Comparison of ENCODE assay signal across 17 cellular contexts in genomic region chr4:168854216-168854921, GRCh38.
A peak's percentile ranks its signal among the peaks of the same experiment; 100 is the strongest.
DNase-seq lines count a peak whose midpoint lies in the region; ATAC-seq and TF ChIP-seq lines count a peak whose summit lies in the region.
"Had no signal": no experiment of that assay in that cellular context is flagged by ENCODE, and none has a peak within 500 bp of the region (broad histone marks: within the 10 kb centered on the region; RNA-seq: fewer than 3 reads in every experiment).

No MANE protein-coding gene starts in this region.

- peaks cover 30% of the 10 kb centered on the region for H4K20me1 ChIP-seq in osteoblast (ENCODE audit: insufficient read depth, low read length)
- H4K20me1 ChIP-seq: BLaER1 treated with 17β-estradiol and CSF1 and Interleukin-3, amounts not matched to agents 10 nM and 100 nM had no signal

- H3K36me3 ChIP-seq in osteoblast (ENCODE audit: insufficient read depth, low read length) (peaks cover 61% of the 10 kb centered on the region), upper lobe of left lung (no peaks in the 10 kb centered on the region)
- H3K36me3 ChIP-seq: neutrophil had no signal

- no peak for TF ChIP-seq CTCF in RWPE1 (conservative IDR thresholded peaks at IDR 0.05; ENCODE audit: low read depth)
- TF ChIP-seq CTCF in fibroblast of the aortic adventitia (IDR thresholded peaks at IDR 0.05; ENCODE audit: insufficient read depth, low read length): no peak
- TF ChIP-seq CTCF in osteoblast (IDR thresholded peaks at IDR 0.05; ENCODE audit: extremely low read depth, low read depth, low read length): no peak
- TF ChIP-seq CTCF in upper lobe of left lung (IDR thresholded peaks at IDR 0.05): no peak

- H3K9me3 Mint-ChIP-seq in activated CD4-positive, alpha-beta memory T cell treated with anti-CD3 and anti-CD28 coated beads, Interleukin-2, amount 10 ng/mL, durations not matched to agents 7 days and 5 days: peaks cover 4% of the 10 kb centered on the region
- H3K9me3 Mint-ChIP-seq: activated naive CD8-positive, alpha-beta T cell treated with anti-CD3 and anti-CD28 coated beads, Interleukin-2, amount 50 U/mL, for 24 hours had no signal

- H3K4me2 ChIP-seq in osteoblast (ENCODE audit: insufficient read depth, low read length): no peak overlapping the region

- 70 to 82% methylated on average over 9 of the region's 9 CpGs for WGBS in upper lobe of left lung, 2 donors

- peaks cover 3% of the 10 kb centered on the region for H3K27me3 Mint-ChIP-seq in activated CD4-positive, alpha-beta memory T cell treated with anti-CD3 and anti-CD28 coated beads, Interleukin-2, amount 10 ng/mL, durations not matched to agents 7 days and 5 days

- H3K79me2 ChIP-seq in osteoblast (ENCODE audit: insufficient read depth, low read length): peaks cover 93% of the 10 kb centered on the region

- ATAC-seq in upper lobe of left lung (ENCODE audit: low FRiP score in 2 of 2) (peak in 1 of 2 donors; percentile 85), GM18867 (IDR thresholded peaks at IDR 0.05; ENCODE audit: unreplicated experiment) (no peak)
- ATAC-seq: activated CD8-positive, alpha-beta memory T cell treated with anti-CD3 and anti-CD28 coated beads, Interleukin-2, amount 10 ng/mL, durations not matched to agents 7 days and 5 days; activated naive CD8-positive, alpha-beta T cell treated with anti-CD3 and anti-CD28 coated beads, Interleukin-2, amount 50 U/mL, for 24 hours had no signal

- H3K4me1 Mint-ChIP-seq in activated CD4-positive, alpha-beta memory T cell treated with anti-CD3 and anti-CD28 coated beads, Interleukin-2, amount 10 ng/mL, durations not matched to agents 7 days and 5 days: peaks cover 43% of the 10 kb centered on the region

- H3K4me1 ChIP-seq in osteoblast (ENCODE audit: insufficient read depth, low read length): peaks cover 56% of the 10 kb centered on the region
- peaks cover 3 to 8% (median 6%) of the 10 kb centered on the region in 4 donors for H3K4me1 ChIP-seq in upper lobe of left lung

- H3K4me3 ChIP-seq in fibroblast of the aortic adventitia (ENCODE audit: low read depth, low read length): no peak overlapping the region
- no peak overlapping the region for H3K4me3 ChIP-seq in osteoblast (ENCODE audit: insufficient read depth, low read length)
- no peak overlapping the region for H3K4me3 ChIP-seq in upper lobe of left lung
- H3K4me3 ChIP-seq: BLaER1 treated with 17β-estradiol and CSF1 and Interleukin-3, amounts not matched to agents 10 nM and 100 nM; SJSA1 had no signal

- no peak overlapping the region for H2AFZ ChIP-seq in osteoblast (ENCODE audit: low read length)

- 0 out of 2 replicates have a peak overlapping the region, but pooled peaks have one; percentile 40 for H3K27ac ChIP-seq in RWPE1
- H3K27ac ChIP-seq in osteoblast (ENCODE audit: low read depth, low read length): peak overlapping the region; percentile 56
- peak overlapping the region; percentile 2 to 69 (median 37) for H3K27ac ChIP-seq in upper lobe of left lung
- H3K27ac ChIP-seq: neutrophil, SJSA1, VCaP had no signal

- H3K27ac Mint-ChIP-seq in activated CD4-positive, alpha-beta memory T cell treated with anti-CD3 and anti-CD28 coated beads, Interleukin-2, amount 10 ng/mL, durations not matched to agents 7 days and 5 days: no peak overlapping the region
- H3K27ac Mint-ChIP-seq: activated CD8-positive, alpha-beta memory T cell treated with anti-CD3 and anti-CD28 coated beads, Interleukin-2, amount 10 ng/mL, durations not matched to agents 7 days and 5 days; activated naive CD8-positive, alpha-beta T cell treated with anti-CD3 and anti-CD28 coated beads, Interleukin-2, amount 50 U/mL, for 24 hours had no signal

- POLR2A ChIA-PET in RWPE1 (lab: Yijun Ruan, JAX; ENCODE audit: low non-redundant PET): no interaction called here
- POLR2A ChIA-PET in activated CD4-positive, alpha-beta memory T cell treated with anti-CD3 and anti-CD28 coated beads, Interleukin-2, amount 10 ng/mL, durations not matched to agents 7 days and 5 days (lab: Charles Lee): no interaction called here

- DNase-seq in RWPE1 (ENCODE audit: low spot score) (no peak), fibroblast of the aortic adventitia (ENCODE audit: low read depth) (peak; percentile 73), osteoblast (ENCODE audit: insufficient read length, low spot score, missing footprints) (no peak), upper lobe of left lung (no peak), DMS79 (lab: John Stamatoyannopoulos, UW) (no peak)
- no peak for DNase-seq in activated CD8-positive, alpha-beta memory T cell treated with anti-CD3 and anti-CD28 coated beads, Interleukin-2, amount 50 U/mL, for 4 hours
- DNase-seq in activated CD4-positive, alpha-beta memory T cell treated with anti-CD3 and anti-CD28 coated beads, Interleukin-2, amount 10 ng/mL, durations not matched to agents 7 days and 5 days: no peak
- DNase-seq: activated CD8-positive, alpha-beta memory T cell treated with anti-CD3 and anti-CD28 coated beads, Interleukin-2, amount 10 ng/mL, durations not matched to agents 7 days and 5 days; activated naive CD8-positive, alpha-beta T cell treated with anti-CD3 and anti-CD28 coated beads, Interleukin-2, amount 50 U/mL, for 24 hours; NCI-H2029 treated with DMSO at 0.1 percent for 48 hours; NCI-H774; stimulated activated CD8-positive, alpha-beta memory T cell treated with anti-CD3 and anti-CD28 coated beads, Interleukin-4, amount 100 ng/mL, for 48 hours had no signal

- CTCF ChIA-PET in RWPE1 (lab: Yijun Ruan, JAX): interaction anchor here (0.6 kb wide), 1 partner anchor 31 kb away, joined by 3 read pairs; no protein-coding TSS in a partner anchor
- CTCF ChIA-PET in activated CD4-positive, alpha-beta memory T cell treated with anti-CD3 and anti-CD28 coated beads, Interleukin-2, amount 10 ng/mL, durations not matched to agents 7 days and 5 days (lab: Charles Lee): interaction anchor here (1.4 kb wide), 1 partner anchor 11 kb away, joined by 3 read pairs; no protein-coding TSS in a partner anchor

- TF ChIP-seq POLR2A in upper lobe of left lung (IDR thresholded peaks at IDR 0.05): no peak

- H3K4me3 Mint-ChIP-seq in activated CD4-positive, alpha-beta memory T cell treated with anti-CD3 and anti-CD28 coated beads, Interleukin-2, amount 10 ng/mL, durations not matched to agents 7 days and 5 days: no peak overlapping the region
- H3K4me3 Mint-ChIP-seq: activated CD8-positive, alpha-beta memory T cell treated with anti-CD3 and anti-CD28 coated beads, Interleukin-2, amount 10 ng/mL, durations not matched to agents 7 days and 5 days; activated naive CD8-positive, alpha-beta T cell treated with anti-CD3 and anti-CD28 coated beads, Interleukin-2, amount 50 U/mL, for 24 hours had no signal

- TF ChIP-seq EP300 in upper lobe of left lung (IDR thresholded peaks at IDR 0.05): no peak

- no peaks in the 10 kb centered on the region for H3K27me3 ChIP-seq in osteoblast (ENCODE audit: insufficient read depth, low read length)
- H3K27me3 ChIP-seq in upper lobe of left lung: no peaks in the 10 kb centered on the region
- H3K27me3 ChIP-seq: BLaER1 treated with 17β-estradiol and CSF1 and Interleukin-3, amounts not matched to agents 10 nM and 100 nM; neutrophil; SJSA1 had no signal

- H3K36me3 Mint-ChIP-seq in activated CD4-positive, alpha-beta memory T cell treated with anti-CD3 and anti-CD28 coated beads, Interleukin-2, amount 10 ng/mL, durations not matched to agents 7 days and 5 days (ENCODE audit: low read depth): peaks cover 4% of the 10 kb centered on the region

- H3K9me3 ChIP-seq in osteoblast (ENCODE audit: low read depth, low read length) (no peaks in the 10 kb centered on the region), upper lobe of left lung (no peaks in the 10 kb centered on the region)
- H3K9me3 ChIP-seq: neutrophil, SJSA1 had no signal
